ENCODE assay signal across 26 cellular contexts in genomic region chr12:130719263-130719892, GRCh38. TPM values are rescaled to one million over a fixed set of nuclear protein-coding genes. Genes with fewer than 3 reads are reported as not detected.
"Had no signal": no experiment of that assay in that cellular context is flagged by ENCODE, and none has a peak within 500 bp of the region (broad histone marks: within the 10 kb centered on the region; RNA-seq: fewer than 3 reads in every experiment).

No MANE protein-coding gene starts in this region.

- H3K4me3 ChIP-seq: adrenal gland, breast epithelium, esophagus muscularis mucosa, heart right ventricle, pancreas, smooth muscle cell, testis had no signal

- H3K27ac ChIP-seq: adrenal gland, breast epithelium, esophagus muscularis mucosa, heart right ventricle, neutrophil, pancreas, testis, VCaP had no signal

- H3K4me1 Mint-ChIP-seq: immature natural killer cell had no signal

- H3K36me3 Mint-ChIP-seq: immature natural killer cell; stimulated activated effector memory CD8-positive, alpha-beta T cell treated with anti-CD3 and anti-CD28 coated beads, Interleukin-12 subunit alpha, Interleukin-12 subunit beta, amount 100 ng/mL, for 72 hours; type B pancreatic cell had no signal

- H3K9me3 ChIP-seq: adrenal gland, neutrophil, pancreas, testis had no signal

- H3K4me3 Mint-ChIP-seq: immature natural killer cell; naive thymus-derived CD8-positive, alpha-beta T cell; stimulated activated effector memory CD8-positive, alpha-beta T cell treated with anti-CD3 and anti-CD28 coated beads, Interleukin-12 subunit alpha, Interleukin-12 subunit beta, amount 100 ng/mL, for 72 hours; type B pancreatic cell had no signal

- H3K36me3 ChIP-seq: adrenal gland, breast epithelium, esophagus muscularis mucosa, heart right ventricle, neutrophil, pancreas had no signal

- H3K4me1 ChIP-seq: breast epithelium, pancreas had no signal

- H3K27ac Mint-ChIP-seq: activated naive CD4-positive, alpha-beta T cell treated with anti-CD3 and anti-CD28 coated beads, Interleukin-2, amount 50 U/mL, for 72 hours; immature natural killer cell; naive thymus-derived CD8-positive, alpha-beta T cell; stimulated activated effector memory CD8-positive, alpha-beta T cell treated with anti-CD3 and anti-CD28 coated beads, Interleukin-12 subunit alpha, Interleukin-12 subunit beta, amount 100 ng/mL, for 72 hours; type B pancreatic cell had no signal

- H3K9me3 Mint-ChIP-seq: type B pancreatic cell had no signal

- FAIRE-seq: astrocyte, endothelial cell of umbilical vein, pancreas had no signal

- H3K27me3 ChIP-seq: testis had no signal

- DNase-seq: activated CD4-positive, alpha-beta T cell treated with anti-CD3 and anti-CD28 coated beads, Interleukin-2, amount 50 U/mL, for 1 hour; activated CD4-positive, CD25-positive, alpha-beta regulatory T cell treated with anti-CD3 and anti-CD28 coated beads, Interleukin-2, amount 50 U/mL, for 72 hours; activated CD8-positive, alpha-beta memory T cell treated with anti-CD3 and anti-CD28 coated beads for 24 hours; activated CD8-positive, alpha-beta memory T cell treated with anti-CD3 and anti-CD28 coated beads, Interleukin-2, amount 50 U/mL, for 48 hours; activated gamma-delta T cell; activated T-cell treated with anti-CD3 and anti-CD28 coated beads, Interleukin-2, amount 50 U/mL, for 48 hours; cerebellar nuclear complex; cortex of kidney; heart right ventricle; immature natural killer cell; naive thymus-derived CD8-positive, alpha-beta T cell; pancreas; stimulated activated CD4-positive, alpha-beta T cell treated with anti-CD3 and anti-CD28 coated beads, Interleukin-4, amount 100 ng/mL, for 24 hours; T-helper 2 cell had no signal

RNA-seq across cellular contexts. Expression of gene RIMBP2, which starts 3.3 kb away (rescaled TPM):
- total RNA-seq: activated naive CD4-positive, alpha-beta T cell treated with anti-CD3 and anti-CD28 coated beads, Interleukin-2, amount 50 U/mL, for 72 hours; endothelial cell of umbilical vein; naive thymus-derived CD8-positive, alpha-beta T cell had no signal
